ENCODE assay signal across 8 cellular contexts in the genomic region with DNA sequence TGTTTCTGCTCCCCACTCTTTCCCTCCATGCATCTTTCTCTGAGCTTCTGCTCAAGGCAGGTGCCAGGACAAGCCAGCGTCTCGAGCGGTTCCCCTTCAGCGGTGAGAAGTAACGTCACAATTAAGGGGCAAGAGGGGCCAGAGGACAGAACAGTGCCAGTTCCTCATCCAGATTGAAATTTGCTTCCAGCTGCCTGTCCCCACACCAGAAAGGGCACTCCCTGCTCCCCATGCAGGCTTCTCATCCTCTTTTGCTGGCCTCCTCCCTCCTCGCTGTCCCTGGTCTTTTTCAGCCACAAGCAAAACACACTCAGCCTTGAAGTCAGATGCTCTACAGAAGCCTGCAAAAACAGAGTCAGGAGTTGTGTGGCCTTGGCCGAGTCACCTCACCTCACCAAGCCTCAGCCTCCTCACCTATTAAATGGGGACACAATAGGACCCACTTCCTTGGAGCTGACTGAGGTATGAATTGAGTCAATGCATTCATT. TPM values are rescaled to one million over a fixed set of nuclear protein-coding genes. Genes with fewer than 3 reads are reported as not detected.
DNase-seq lines count a peak whose midpoint lies in the region; ATAC-seq and TF ChIP-seq lines count a peak whose summit lies in the region.

No MANE protein-coding gene starts in this region.

- TF ChIP-seq CTCF in WTC11 (IDR thresholded peaks at IDR 0.05): no peak
- TF ChIP-seq CTCF in heart right ventricle (IDR thresholded peaks at IDR 0.05): no peak
- TF ChIP-seq CTCF in GM20000 (IDR thresholded peaks at IDR 0.05; ENCODE audit: extremely low read depth, missing control alignments): no peak

- intact Hi-C loops in heart right ventricle (cut with DNase I): no loop called here

- H3K9me3 ChIP-seq in HUES6 (ENCODE audit: control insufficient read depth, insufficient read depth, low read depth, low read length): no peaks in the 10 kb centered on the region
- H3K9me3 ChIP-seq in heart right ventricle: no peaks in the 10 kb centered on the region

- H3K27ac Mint-ChIP-seq in WTC11: peak overlapping the region; percentile 20
- peak overlapping the region; percentile 91 for H3K27ac Mint-ChIP-seq in stimulated activated effector memory CD8-positive, alpha-beta T cell treated with anti-CD3 and anti-CD28 coated beads, Interleukin-12 subunit alpha, Interleukin-12 subunit beta, amount 100 ng/mL, for 72 hours

- H3K27me3 Mint-ChIP-seq in WTC11 (ENCODE audit: low read depth): no peaks in the 10 kb centered on the region

- peak overlapping the region; percentile 5; the same call in 1 of the 2 replicates for H3K27ac ChIP-seq in HUES6 (ENCODE audit: low read depth, low read length)
- H3K27ac ChIP-seq in heart right ventricle: peak overlapping the region in 9 of 10 donors; percentile 66 to 92 (median 87)

- 75 to 81% methylated on average over 7 of the region's 7 CpGs for WGBS in heart right ventricle, 2 donors

- POLR2A ChIA-PET in WTC11 (lab: Charles Lee): no interaction called here

- no peak for DNase-seq in WTC11 (ENCODE audit: low spot score)
- no peak for DNase-seq in heart right ventricle
- DNase-seq in stimulated activated effector memory CD8-positive, alpha-beta T cell treated with anti-CD3 and anti-CD28 coated beads, Interleukin-12 subunit alpha, Interleukin-12 subunit beta, amount 100 ng/mL, for 72 hours (ENCODE audit: low spot score in 2 of 2): no peak
- DNase-seq in NCI-H2196 (lab: John Stamatoyannopoulos, UW; ENCODE audit: unreplicated experiment): no peak
- no peak for DNase-seq in GM20000 (ENCODE audit: low spot score)
- no peak for DNase-seq in DMS 273 treated with DMSO at 0.1 percent for 48 hours (lab: John Stamatoyannopoulos, UW)

- H3K27me3 ChIP-seq in HUES6 (ENCODE audit: control insufficient read depth, insufficient read depth, low read length) (no peaks in the 10 kb centered on the region), heart right ventricle (no peaks in the 10 kb centered on the region)

- H3K4me1 ChIP-seq in HUES6 (ENCODE audit: control insufficient read depth, insufficient read depth, low read length) (peaks cover 86% of the 10 kb centered on the region), heart right ventricle (peaks cover 57 to 86% (median 73%) of the 10 kb centered on the region in 9 donors)

- H3K36me3 ChIP-seq in HUES6 (ENCODE audit: control insufficient read depth, insufficient read depth, low read length): no peaks in the 10 kb centered on the region
- H3K36me3 ChIP-seq in heart right ventricle: no peaks in the 10 kb centered on the region

- no peaks in the 10 kb centered on the region; the same call in 1 of the 2 replicates for H3K9me3 Mint-ChIP-seq in WTC11
- no peaks in the 10 kb centered on the region for H3K9me3 Mint-ChIP-seq in stimulated activated effector memory CD8-positive, alpha-beta T cell treated with anti-CD3 and anti-CD28 coated beads, Interleukin-12 subunit alpha, Interleukin-12 subunit beta, amount 100 ng/mL, for 72 hours

- H3K4me3 Mint-ChIP-seq in WTC11: no peak overlapping the region
- H3K4me3 Mint-ChIP-seq in stimulated activated effector memory CD8-positive, alpha-beta T cell treated with anti-CD3 and anti-CD28 coated beads, Interleukin-12 subunit alpha, Interleukin-12 subunit beta, amount 100 ng/mL, for 72 hours: peak overlapping the region; percentile 75

- ATAC-seq in WTC11 (no peak), heart right ventricle (no peak), HG03565 (IDR thresholded peaks at IDR 0.05; ENCODE audit: unreplicated experiment) (no peak)
- ATAC-seq in stimulated activated effector memory CD8-positive, alpha-beta T cell treated with anti-CD3 and anti-CD28 coated beads, Interleukin-12 subunit alpha, Interleukin-12 subunit beta, amount 100 ng/mL, for 72 hours: peak; percentile 37

- H3K4me3 ChIP-seq in HUES6 (ENCODE audit: low read depth, low read length): no peak overlapping the region
- H3K4me3 ChIP-seq in heart right ventricle: no peak overlapping the region

- peak overlapping the region; percentile 47 for H3K9ac ChIP-seq in HUES6 (ENCODE audit: low read length)

- H3K4me1 Mint-ChIP-seq in WTC11: peaks cover 93% of the 10 kb centered on the region
- H3K4me1 Mint-ChIP-seq in stimulated activated effector memory CD8-positive, alpha-beta T cell treated with anti-CD3 and anti-CD28 coated beads, Interleukin-12 subunit alpha, Interleukin-12 subunit beta, amount 100 ng/mL, for 72 hours: peaks cover 71% of the 10 kb centered on the region

- no peaks in the 10 kb centered on the region; the same call in 1 of the 2 replicates for H3K36me3 Mint-ChIP-seq in WTC11
- peaks cover 23% of the 10 kb centered on the region for H3K36me3 Mint-ChIP-seq in stimulated activated effector memory CD8-positive, alpha-beta T cell treated with anti-CD3 and anti-CD28 coated beads, Interleukin-12 subunit alpha, Interleukin-12 subunit beta, amount 100 ng/mL, for 72 hours

- CTCF ChIA-PET in WTC11 (lab: Charles Lee): interaction anchor here (0.7 to 11.8 kb wide), 13 partner anchors 9 to 130 kb away, joined by 3 to 178 read pairs (median 11); no protein-coding TSS in a partner anchor

TF ChIP-seq in WTC11, 78 proteins besides CTCF, POLR2A, EP300 and RAD21 (continues in another document):
- no peak for TF ChIP-seq ELF4 (CRISPR knock-in tag; IDR thresholded peaks at IDR 0.05; ENCODE audit: low read depth)
- TF ChIP-seq ZNF396 (CRISPR knock-in tag; IDR thresholded peaks at IDR 0.05; ENCODE audit: borderline replicate concordance): no peak
- no peak for TF ChIP-seq FOXP1 (CRISPR knock-in tag; IDR thresholded peaks at IDR 0.05; ENCODE audit: borderline replicate concordance)
- TF ChIP-seq, protein P1, sequence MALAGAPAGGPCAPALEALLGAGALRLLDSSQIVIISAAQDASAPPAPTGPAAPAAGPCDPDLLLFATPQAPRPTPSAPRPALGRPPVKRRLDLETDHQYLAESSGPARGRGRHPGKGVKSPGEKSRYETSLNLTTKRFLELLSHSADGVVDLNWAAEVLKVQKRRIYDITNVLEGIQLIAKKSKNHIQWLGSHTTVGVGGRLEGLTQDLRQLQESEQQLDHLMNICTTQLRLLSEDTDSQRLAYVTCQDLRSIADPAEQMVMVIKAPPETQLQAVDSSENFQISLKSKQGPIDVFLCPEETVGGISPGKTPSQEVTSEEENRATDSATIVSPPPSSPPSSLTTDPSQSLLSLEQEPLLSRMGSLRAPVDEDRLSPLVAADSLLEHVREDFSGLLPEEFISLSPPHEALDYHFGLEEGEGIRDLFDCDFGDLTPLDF (CRISPR knock-in tag; IDR thresholded peaks at IDR 0.05): no peak
- TF ChIP-seq, protein P2, sequence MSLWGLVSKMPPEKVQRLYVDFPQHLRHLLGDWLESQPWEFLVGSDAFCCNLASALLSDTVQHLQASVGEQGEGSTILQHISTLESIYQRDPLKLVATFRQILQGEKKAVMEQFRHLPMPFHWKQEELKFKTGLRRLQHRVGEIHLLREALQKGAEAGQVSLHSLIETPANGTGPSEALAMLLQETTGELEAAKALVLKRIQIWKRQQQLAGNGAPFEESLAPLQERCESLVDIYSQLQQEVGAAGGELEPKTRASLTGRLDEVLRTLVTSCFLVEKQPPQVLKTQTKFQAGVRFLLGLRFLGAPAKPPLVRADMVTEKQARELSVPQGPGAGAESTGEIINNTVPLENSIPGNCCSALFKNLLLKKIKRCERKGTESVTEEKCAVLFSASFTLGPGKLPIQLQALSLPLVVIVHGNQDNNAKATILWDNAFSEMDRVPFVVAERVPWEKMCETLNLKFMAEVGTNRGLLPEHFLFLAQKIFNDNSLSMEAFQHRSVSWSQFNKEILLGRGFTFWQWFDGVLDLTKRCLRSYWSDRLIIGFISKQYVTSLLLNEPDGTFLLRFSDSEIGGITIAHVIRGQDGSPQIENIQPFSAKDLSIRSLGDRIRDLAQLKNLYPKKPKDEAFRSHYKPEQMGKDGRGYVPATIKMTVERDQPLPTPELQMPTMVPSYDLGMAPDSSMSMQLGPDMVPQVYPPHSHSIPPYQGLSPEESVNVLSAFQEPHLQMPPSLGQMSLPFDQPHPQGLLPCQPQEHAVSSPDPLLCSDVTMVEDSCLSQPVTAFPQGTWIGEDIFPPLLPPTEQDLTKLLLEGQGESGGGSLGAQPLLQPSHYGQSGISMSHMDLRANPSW (CRISPR knock-in tag; conservative IDR thresholded peaks at IDR 0.05; ENCODE audit: low read depth): no peak
- no peak for TF ChIP-seq TCF7 (CRISPR knock-in tag; IDR thresholded peaks at IDR 0.05; ENCODE audit: low read depth)
- TF ChIP-seq, protein P3, sequence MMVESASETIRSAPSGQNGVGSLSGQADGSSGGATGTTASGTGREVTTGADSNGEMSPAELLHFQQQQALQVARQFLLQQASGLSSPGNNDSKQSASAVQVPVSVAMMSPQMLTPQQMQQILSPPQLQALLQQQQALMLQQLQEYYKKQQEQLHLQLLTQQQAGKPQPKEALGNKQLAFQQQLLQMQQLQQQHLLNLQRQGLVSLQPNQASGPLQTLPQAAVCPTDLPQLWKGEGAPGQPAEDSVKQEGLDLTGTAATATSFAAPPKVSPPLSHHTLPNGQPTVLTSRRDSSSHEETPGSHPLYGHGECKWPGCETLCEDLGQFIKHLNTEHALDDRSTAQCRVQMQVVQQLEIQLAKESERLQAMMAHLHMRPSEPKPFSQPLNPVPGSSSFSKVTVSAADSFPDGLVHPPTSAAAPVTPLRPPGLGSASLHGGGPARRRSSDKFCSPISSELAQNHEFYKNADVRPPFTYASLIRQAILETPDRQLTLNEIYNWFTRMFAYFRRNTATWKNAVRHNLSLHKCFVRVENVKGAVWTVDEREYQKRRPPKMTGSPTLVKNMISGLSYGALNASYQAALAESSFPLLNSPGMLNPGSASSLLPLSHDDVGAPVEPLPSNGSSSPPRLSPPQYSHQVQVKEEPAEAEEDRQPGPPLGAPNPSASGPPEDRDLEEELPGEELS (CRISPR knock-in tag; IDR thresholded peaks at IDR 0.05): no peak
- TF ChIP-seq, protein P4, sequence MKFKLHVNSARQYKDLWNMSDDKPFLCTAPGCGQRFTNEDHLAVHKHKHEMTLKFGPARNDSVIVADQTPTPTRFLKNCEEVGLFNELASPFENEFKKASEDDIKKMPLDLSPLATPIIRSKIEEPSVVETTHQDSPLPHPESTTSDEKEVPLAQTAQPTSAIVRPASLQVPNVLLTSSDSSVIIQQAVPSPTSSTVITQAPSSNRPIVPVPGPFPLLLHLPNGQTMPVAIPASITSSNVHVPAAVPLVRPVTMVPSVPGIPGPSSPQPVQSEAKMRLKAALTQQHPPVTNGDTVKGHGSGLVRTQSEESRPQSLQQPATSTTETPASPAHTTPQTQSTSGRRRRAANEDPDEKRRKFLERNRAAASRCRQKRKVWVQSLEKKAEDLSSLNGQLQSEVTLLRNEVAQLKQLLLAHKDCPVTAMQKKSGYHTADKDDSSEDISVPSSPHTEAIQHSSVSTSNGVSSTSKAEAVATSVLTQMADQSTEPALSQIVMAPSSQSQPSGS (CRISPR knock-in tag; IDR thresholded peaks at IDR 0.05; ENCODE audit: borderline replicate concordance, low read depth): no peak
- TF ChIP-seq KAT7 (CRISPR knock-in tag; IDR thresholded peaks at IDR 0.05; ENCODE audit: borderline replicate concordance): no peak

RNA-seq across cellular contexts. Expression of a gene that starts 35.0 kb away (rescaled TPM):
- total RNA-seq in WTC11 (2021) (40.6 to 45.0 TPM (median 42.0 TPM) in 3 replicates), heart right ventricle (10 to 100 TPM; 30.6 to 81.8 (median 53.1) TPM)
- 10 to 100 TPM; 41.4 to 44.7 TPM for polyA plus RNA-seq in heart right ventricle
